Comparison of ENCODE assay signal across 26 cellular contexts in the genomic region with DNA sequence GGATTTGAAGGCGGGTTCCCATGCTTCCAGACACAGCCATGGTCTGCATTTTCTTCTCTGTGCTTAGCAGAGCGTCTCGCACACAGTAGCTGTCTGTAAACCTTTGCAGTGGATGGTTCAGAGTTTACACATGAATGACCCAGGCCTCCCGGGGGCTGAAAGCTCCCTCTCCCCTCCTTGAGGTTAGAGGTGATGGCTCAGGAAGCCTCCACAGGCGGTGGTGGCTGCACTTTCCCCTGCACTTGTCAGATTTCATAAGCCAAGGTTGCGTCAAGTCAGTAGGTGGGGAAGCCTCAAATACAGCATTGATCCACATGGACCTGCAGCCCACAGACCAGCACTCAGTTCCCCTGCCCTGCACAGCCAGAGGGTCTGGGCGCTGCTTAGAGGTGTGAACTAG.
DNase-seq lines count a peak whose midpoint lies in the region; ATAC-seq and TF ChIP-seq lines count a peak whose summit lies in the region.
"Had no signal": no experiment of that assay in that cellular context is flagged by ENCODE, and none has a peak within 500 bp of the region (broad histone marks: within the 10 kb centered on the region; RNA-seq: fewer than 3 reads in every experiment).

No MANE protein-coding gene starts in this region.

- no peak for TF ChIP-seq CTCF in HL-60 (IDR thresholded peaks at IDR 0.05; ENCODE audit: insufficient read depth, low read length)
- TF ChIP-seq CTCF in WTC11 (IDR thresholded peaks at IDR 0.05), result no peak
- no peak for TF ChIP-seq CTCF in BE2C (IDR thresholded peaks at IDR 0.05; ENCODE audit: low read depth, low read length)

- H3K27ac Mint-ChIP-seq in WTC11, result no peak overlapping the region
- H3K27ac Mint-ChIP-seq: activated CD4-positive, alpha-beta T cell treated with anti-CD3 and anti-CD28 coated beads, Interleukin-2, amount 10 ng/mL, durations not matched to agents 7 days and 5 days; activated naive CD4-positive, alpha-beta T cell treated with anti-CD3 and anti-CD28 coated beads, Interleukin-2, amount 50 U/mL, for 24 hours; CD8-positive, alpha-beta T cell; natural killer cell treated with Interleukin-12 subunit alpha and Interleukin-12 subunit beta and Interleukin-15 and Interleukin-18, amount 100 ng/mL, for 72 hours had no signal

- no peak overlapping the region for H3K4me3 Mint-ChIP-seq in WTC11
- H3K4me3 Mint-ChIP-seq: activated CD4-positive, alpha-beta T cell treated with anti-CD3 and anti-CD28 coated beads, Interleukin-2, amount 10 ng/mL, durations not matched to agents 7 days and 5 days; activated naive CD4-positive, alpha-beta T cell treated with anti-CD3 and anti-CD28 coated beads, Interleukin-2, amount 50 U/mL, for 24 hours; CD8-positive, alpha-beta T cell; natural killer cell treated with Interleukin-12 subunit alpha and Interleukin-12 subunit beta and Interleukin-15 and Interleukin-18, amount 100 ng/mL, for 72 hours had no signal

- no peak overlapping the region for H3K4me3 ChIP-seq in HL-60 (replicated peaks; ENCODE audit: insufficient read depth, low read length)
- no peak overlapping the region for H3K4me3 ChIP-seq in BE2C (ENCODE audit: low read depth, low read length)
- H3K4me3 ChIP-seq: left lung, SK-N-MC, testis had no signal

- CTCF ChIA-PET in WTC11 (lab: Charles Lee), result interaction anchor here (0.9 to 3.3 kb wide), 3 partner anchors 20 to 106 kb away, joined by 4 to 14 read pairs (median 5); no protein-coding TSS in a partner anchor

- H3K9me3 Mint-ChIP-seq in WTC11, result peaks cover 14% of the 10 kb centered on the region
- H3K9me3 Mint-ChIP-seq: activated naive CD4-positive, alpha-beta T cell treated with anti-CD3 and anti-CD28 coated beads, Interleukin-2, amount 50 U/mL, for 24 hours; CD8-positive, alpha-beta T cell; natural killer cell treated with Interleukin-12 subunit alpha and Interleukin-12 subunit beta and Interleukin-15 and Interleukin-18, amount 100 ng/mL, for 72 hours had no signal

- no peaks in the 10 kb centered on the region for H3K4me1 ChIP-seq in BE2C
- H3K4me1 ChIP-seq: testis had no signal

- H3K36me3 ChIP-seq in BE2C, result no peaks in the 10 kb centered on the region

- peaks cover 20% of the 10 kb centered on the region for H3K36me3 Mint-ChIP-seq in WTC11
- H3K36me3 Mint-ChIP-seq: natural killer cell treated with Interleukin-12 subunit alpha and Interleukin-12 subunit beta and Interleukin-15 and Interleukin-18, amount 100 ng/mL, for 72 hours had no signal

- DNase-seq in HL-60 (ENCODE audit: low read depth in 1 of 2, low spot score in 1 of 2) (peak; percentile 17 to 67), WTC11 (ENCODE audit: low spot score) (no peak), kidney tubule cell (ENCODE audit: low spot score) (peak; percentile 88), NCI-H2171 (lab: John Stamatoyannopoulos, UW) (no peak), hippocampal formation (lab: John Stamatoyannopoulos, UW) (no peak), BE2C (no peak)
- DNase-seq: activated CD4-positive, alpha-beta T cell treated with anti-CD3 and anti-CD28 coated beads, Interleukin-2, amount 10 ng/mL, durations not matched to agents 7 days and 5 days; anterior cingulate cortex; CD8-positive, alpha-beta T cell; central memory CD4-positive, alpha-beta T cell; DMS153; KBM-7; left lung; midbrain; MV-4-11; NCI-H1694 treated with DMSO at 0.1 percent for 48 hours; NCI-H526 treated with DMSO at 0.1 percent for 48 hours; stimulated activated naive CD4-positive, alpha-beta T cell treated with Interleukin-2 at 50 U/mL for 16 hours; T-helper 2 cell; testis had no signal

- H3K27me3 ChIP-seq in HL-60 (ENCODE audit: insufficient read depth, poor library complexity, severe bottlenecking), result no peaks in the 10 kb centered on the region
- H3K27me3 ChIP-seq in BE2C, result no peaks in the 10 kb centered on the region
- H3K27me3 ChIP-seq: left lung, testis had no signal

- ATAC-seq in WTC11, result peak; percentile 28; the same call in 1 of the 2 replicates
- ATAC-seq in GM21786 (IDR thresholded peaks at IDR 0.05; ENCODE audit: unreplicated experiment), result no peak
- ATAC-seq: CD8-positive, alpha-beta T cell; left lung; sciatic nerve had no signal

- POLR2A ChIA-PET in WTC11 (lab: Charles Lee), result no interaction called here

- peaks cover 8% of the 10 kb centered on the region for H3K4me1 Mint-ChIP-seq in WTC11
- H3K4me1 Mint-ChIP-seq: activated naive CD4-positive, alpha-beta T cell treated with anti-CD3 and anti-CD28 coated beads, Interleukin-2, amount 50 U/mL, for 24 hours had no signal

- H3K27me3 Mint-ChIP-seq in WTC11 (ENCODE audit: low read depth), result no peaks in the 10 kb centered on the region
- H3K27me3 Mint-ChIP-seq: activated CD4-positive, alpha-beta T cell treated with anti-CD3 and anti-CD28 coated beads, Interleukin-2, amount 10 ng/mL, durations not matched to agents 7 days and 5 days; activated naive CD4-positive, alpha-beta T cell treated with anti-CD3 and anti-CD28 coated beads, Interleukin-2, amount 50 U/mL, for 24 hours; natural killer cell treated with Interleukin-12 subunit alpha and Interleukin-12 subunit beta and Interleukin-15 and Interleukin-18, amount 100 ng/mL, for 72 hours had no signal

- 0 out of 2 replicates have a peak overlapping the region, but pooled peaks have one; percentile 10 for H3K27ac ChIP-seq in HL-60 (replicated peaks)
- H3K27ac ChIP-seq: left lung, SK-N-MC, testis, VCaP had no signal

- H3K9me3 ChIP-seq in BE2C, result no peaks in the 10 kb centered on the region
- H3K9me3 ChIP-seq: left lung, testis had no signal

TF ChIP-seq in WTC11, 78 proteins besides CTCF, POLR2A, EP300 and RAD21:
- no peak for TF ChIP-seq RELA (CRISPR knock-in tag; IDR thresholded peaks at IDR 0.05; ENCODE audit: borderline replicate concordance)
- TF ChIP-seq ZNF121 (CRISPR knock-in tag; IDR thresholded peaks at IDR 0.05), result no peak
- TF ChIP-seq FOXP1 (CRISPR knock-in tag; IDR thresholded peaks at IDR 0.05; ENCODE audit: borderline replicate concordance), result no peak
- TF ChIP-seq ZNF219 (CRISPR knock-in tag; IDR thresholded peaks at IDR 0.05; ENCODE audit: borderline replicate concordance), result no peak
- TF ChIP-seq ATF3 (CRISPR knock-in tag; conservative IDR thresholded peaks at IDR 0.05), result no peak
- TF ChIP-seq, protein P1, sequence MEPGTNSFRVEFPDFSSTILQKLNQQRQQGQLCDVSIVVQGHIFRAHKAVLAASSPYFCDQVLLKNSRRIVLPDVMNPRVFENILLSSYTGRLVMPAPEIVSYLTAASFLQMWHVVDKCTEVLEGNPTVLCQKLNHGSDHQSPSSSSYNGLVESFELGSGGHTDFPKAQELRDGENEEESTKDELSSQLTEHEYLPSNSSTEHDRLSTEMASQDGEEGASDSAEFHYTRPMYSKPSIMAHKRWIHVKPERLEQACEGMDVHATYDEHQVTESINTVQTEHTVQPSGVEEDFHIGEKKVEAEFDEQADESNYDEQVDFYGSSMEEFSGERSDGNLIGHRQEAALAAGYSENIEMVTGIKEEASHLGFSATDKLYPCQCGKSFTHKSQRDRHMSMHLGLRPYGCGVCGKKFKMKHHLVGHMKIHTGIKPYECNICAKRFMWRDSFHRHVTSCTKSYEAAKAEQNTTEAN (CRISPR knock-in tag; IDR thresholded peaks at IDR 0.05), result no peak
- TF ChIP-seq NFATC4 (CRISPR knock-in tag; IDR thresholded peaks at IDR 0.05), result no peak

Comparison
In these comparisons a context has a peak if more than half of its experiments do, and no peak if none do; other contexts are left out.
1. DNase-seq: peak in HL-60 (2 of 2) and kidney tubule cell (single experiment); none in WTC11 (single experiment), NCI-H2171 (single experiment), hippocampal formation (0 of 2) and BE2C (single experiment).